8 cellular contexts compared by ENCODE assay signal in the genomic region with DNA sequence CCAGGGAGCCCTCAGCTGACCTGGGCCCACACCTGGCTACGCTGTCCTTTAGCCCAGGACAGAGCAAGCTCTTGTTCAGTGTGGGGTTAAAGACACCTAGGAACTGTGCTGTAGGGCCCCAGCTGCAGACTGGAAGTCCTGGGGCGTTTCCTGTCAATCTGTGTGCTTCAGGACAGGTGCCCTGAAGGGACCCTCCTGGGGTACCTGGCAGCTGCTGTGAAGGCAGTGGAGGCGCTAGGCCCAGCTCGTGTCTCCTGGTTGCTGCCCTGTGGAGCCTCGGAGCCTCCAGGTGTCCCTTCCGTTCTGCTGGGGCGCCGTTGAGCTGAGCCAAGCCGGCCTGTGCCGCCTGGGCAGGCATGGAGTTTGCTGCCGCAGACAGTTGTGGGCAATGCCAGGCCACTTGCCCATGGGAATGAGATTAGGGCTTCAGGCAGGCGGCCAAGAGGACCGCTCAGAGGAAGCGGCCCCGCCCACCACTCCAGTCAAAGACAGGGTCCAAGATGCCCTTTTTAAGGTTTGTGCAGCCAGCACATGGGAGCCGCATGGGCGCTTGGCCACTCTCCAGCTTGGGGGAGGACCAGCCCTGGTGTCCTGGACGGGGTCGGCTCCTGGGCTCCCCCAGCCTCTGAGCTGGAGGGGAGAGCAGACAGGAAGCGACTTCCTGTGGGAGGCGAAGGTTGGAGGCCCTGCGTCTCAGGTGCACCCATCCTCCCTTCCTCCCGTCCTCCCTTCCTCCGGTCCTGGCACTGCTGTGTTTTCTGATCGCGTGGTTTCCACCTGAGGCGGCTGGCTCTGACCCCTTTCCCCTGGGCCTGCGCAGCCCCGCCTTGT. TPM values are rescaled to one million over a fixed set of nuclear protein-coding genes. Genes with fewer than 3 reads are reported as not detected.
DNase-seq lines count a peak whose midpoint lies in the region; ATAC-seq and TF ChIP-seq lines count a peak whose summit lies in the region.

No MANE protein-coding gene starts in this region.

- DNase-seq in BE2C (peak; percentile 78), NCI-H2029 treated with DMSO at 0.1 percent for 48 hours (lab: John Stamatoyannopoulos, UW) (peak; percentile 72), NCI-H1048 (lab: John Stamatoyannopoulos, UW) (no peak), UCSD-AML1 (lab: John Stamatoyannopoulos, UW; ENCODE audit: unreplicated experiment) (no peak)
- no peak for DNase-seq in NK-92 treated with Interleukin-12 subunit alpha and Interleukin-12 subunit beta, amount 100 ng/mL, for 24 hours (lab: John Stamatoyannopoulos, UW)

- no peak for ATAC-seq in HG03565 (IDR thresholded peaks at IDR 0.05; ENCODE audit: unreplicated experiment)

- H3K4me1 Mint-ChIP-seq in dendritic cell treated with granulocyte-macrophage colony-stimulating factor and Interleukin-4, amounts not matched to agents 40 ng/mL and 50 ng/mL, for 4 days (ENCODE audit: low read depth), result peaks cover 48% of the 10 kb centered on the region

- H3K9ac ChIP-seq in mucosa of rectum (ENCODE audit: low read depth in 1 of 2, low read length in 2 of 2), result no peak overlapping the region

- peak overlapping the region in 1 of 2 donors; percentile 63 for H3K27ac ChIP-seq in mucosa of rectum (ENCODE audit: low read depth in 2 of 2, low read length in 2 of 2)

- H3K36me3 ChIP-seq in BE2C (peaks cover 84% of the 10 kb centered on the region), mucosa of rectum (ENCODE audit: control insufficient read depth in 2 of 2, insufficient read depth in 2 of 2, low read length in 2 of 2) (peaks cover 40% of the 10 kb centered on the region in 2 donors)

- H3K27me3 Mint-ChIP-seq in dendritic cell treated with granulocyte-macrophage colony-stimulating factor and Interleukin-4, amounts not matched to agents 40 ng/mL and 50 ng/mL, for 4 days, result no peaks in the 10 kb centered on the region

- intact Hi-C loops in dendritic cell treated with granulocyte-macrophage colony-stimulating factor and Interleukin-4, amounts not matched to agents 40 ng/mL and 50 ng/mL, for 4 days (cut with micrococcal nuclease), result no loop called here

- H3K4me3 ChIP-seq in BE2C (ENCODE audit: low read depth, low read length) (peak overlapping the region; percentile 96), mucosa of rectum (ENCODE audit: low read length in 2 of 2) (peak overlapping the region; percentile 51 to 54)

- H3K36me3 Mint-ChIP-seq in dendritic cell treated with granulocyte-macrophage colony-stimulating factor and Interleukin-4, amounts not matched to agents 40 ng/mL and 50 ng/mL, for 4 days (ENCODE audit: low read depth), result peaks cover 83% of the 10 kb centered on the region

- H3K27ac Mint-ChIP-seq in dendritic cell treated with granulocyte-macrophage colony-stimulating factor and Interleukin-4, amounts not matched to agents 40 ng/mL and 50 ng/mL, for 4 days, result no peak overlapping the region

- H3K4me3 Mint-ChIP-seq in dendritic cell treated with granulocyte-macrophage colony-stimulating factor and Interleukin-4, amounts not matched to agents 40 ng/mL and 50 ng/mL, for 4 days, result peak overlapping the region; percentile 44

- no peak for TF ChIP-seq CTCF in BE2C (IDR thresholded peaks at IDR 0.05; ENCODE audit: low read depth, low read length)

- H3K27me3 ChIP-seq in BE2C (no peaks in the 10 kb centered on the region), mucosa of rectum (ENCODE audit: control insufficient read depth in 2 of 2, insufficient read depth in 2 of 2, low read length in 2 of 2) (no peaks in the 10 kb centered on the region)

- H3K4me1 ChIP-seq in BE2C (peaks cover 32% of the 10 kb centered on the region), mucosa of rectum (ENCODE audit: control insufficient read depth in 2 of 2, insufficient read depth in 2 of 2, low read length in 2 of 2) (peaks cover 33 to 50% of the 10 kb centered on the region in 2 donors)

- H3K9me3 ChIP-seq in BE2C, result no peaks in the 10 kb centered on the region
- H3K9me3 ChIP-seq in mucosa of rectum (ENCODE audit: control insufficient read depth in 2 of 2, low read length in 2 of 2), result no peaks in the 10 kb centered on the region

- H3K9me3 Mint-ChIP-seq in dendritic cell treated with granulocyte-macrophage colony-stimulating factor and Interleukin-4, amounts not matched to agents 40 ng/mL and 50 ng/mL, for 4 days, result no peaks in the 10 kb centered on the region

RNA-seq across cellular contexts. Expression of a gene that starts 4.0 kb away (rescaled TPM):
- 838 TPM for polyA plus RNA-seq in BE2C (2012; ENCODE audit: insufficient read depth, insufficient read length, low read depth)

RNA-seq across cellular contexts. Expression of a gene that starts 20.5 kb away (rescaled TPM):
- polyA plus RNA-seq in BE2C (2012; ENCODE audit: insufficient read depth, insufficient read length, low read depth), result 0.60 TPM

RNA-seq across cellular contexts. Expression of a gene that starts 26.4 kb away (rescaled TPM):
- polyA plus RNA-seq in BE2C (2012; ENCODE audit: insufficient read depth, insufficient read length, low read depth), result not detected

RNA-seq across cellular contexts. Expression of a gene that starts 39.6 kb away (rescaled TPM):
- not detected for polyA plus RNA-seq in BE2C (2012; ENCODE audit: insufficient read depth, insufficient read length, low read depth)

RNA-seq across cellular contexts. Expression of a gene that starts 50.3 kb away (rescaled TPM):
- polyA plus RNA-seq in BE2C (2012; ENCODE audit: insufficient read depth, insufficient read length, low read depth), result not detected

Comparison
In these comparisons a context has a peak if more than half of its experiments do, and no peak if none do; other contexts are left out.
1. DNase-seq: peak in BE2C (single experiment) and NCI-H2029 treated with DMSO at 0.1 percent for 48 hours (single experiment); none in NK-92 treated with Interleukin-12 subunit alpha and Interleukin-12 subunit beta, amount 100 ng/mL, for 24 hours (single experiment), NCI-H1048 (single experiment) and UCSD-AML1 (single experiment).